ENCODE assay signal across 9 cellular contexts in the genomic region with DNA sequence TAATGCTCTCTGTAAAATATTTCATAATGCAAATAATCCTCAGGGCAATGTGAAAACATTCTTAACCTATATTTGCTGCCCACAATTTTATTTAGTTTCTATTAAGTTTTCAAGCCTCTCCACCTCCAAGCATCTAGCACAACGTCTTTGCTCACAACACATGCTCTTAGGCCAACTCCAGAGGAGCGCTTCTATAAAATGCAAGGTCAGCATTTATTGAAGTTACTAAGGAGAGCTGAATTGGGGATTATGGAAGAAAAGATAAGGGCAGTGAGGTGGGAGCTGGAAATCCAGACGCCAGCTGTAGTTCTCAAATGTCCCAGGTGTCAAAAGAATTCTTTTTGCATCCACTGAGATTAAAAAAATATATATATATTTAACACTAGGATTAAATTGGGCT. TPM values are rescaled to one million over a fixed set of nuclear protein-coding genes. Genes with fewer than 3 reads are reported as not detected.
A peak's percentile ranks its signal among the peaks of the same experiment; 100 is the strongest.
DNase-seq lines count a peak whose midpoint lies in the region; ATAC-seq and TF ChIP-seq lines count a peak whose summit lies in the region.
"Had no signal": no experiment of that assay in that cellular context is flagged by ENCODE, and none has a peak within 500 bp of the region (broad histone marks: within the 10 kb centered on the region; RNA-seq: fewer than 3 reads in every experiment).

No MANE protein-coding gene starts in this region.

- H3K9ac ChIP-seq in MM.1S (ENCODE audit: low read length) (no peak overlapping the region), neural progenitor cell (no peak overlapping the region)

- peak overlapping the region in 7 of 8 donors; percentile 46 to 99 (median 96) for H3K27ac Mint-ChIP-seq in CD8-positive, alpha-beta memory T cell
- H3K27ac Mint-ChIP-seq in neural progenitor cell: no peak overlapping the region

- no peaks in the 10 kb centered on the region for H3K27me3 ChIP-seq in CD8-positive, alpha-beta memory T cell (ENCODE audit: insufficient read depth, low read length, poor library complexity, severe bottlenecking)
- H3K27me3 ChIP-seq in MM.1S (replicated peaks; ENCODE audit: insufficient read depth, low read length) (no peaks in the 10 kb centered on the region), dorsolateral prefrontal cortex (no peaks in the 10 kb centered on the region), neural progenitor cell (no peaks in the 10 kb centered on the region), thyroid gland (no peaks in the 10 kb centered on the region)

- H2AFZ ChIP-seq in MM.1S (ENCODE audit: low read length) (peak overlapping the region; percentile 85; the same call in 1 of the 2 replicates), neural progenitor cell (replicated peaks) (no peak overlapping the region)

- DNase-seq in CD8-positive, alpha-beta memory T cell: no peak
- no peak for DNase-seq in MM.1S
- no peak for DNase-seq in dorsolateral prefrontal cortex
- no peak for DNase-seq in neural progenitor cell (ENCODE audit: low spot score)
- no peak for DNase-seq in thyroid gland

- H3K4me1 Mint-ChIP-seq in CD8-positive, alpha-beta memory T cell: peaks cover 30 to 50% (median 50%) of the 10 kb centered on the region in 3 donors
- H3K4me1 Mint-ChIP-seq in neural progenitor cell: peaks cover 19% of the 10 kb centered on the region

- no peak for TF ChIP-seq POLR2A in thyroid gland (IDR thresholded peaks at IDR 0.05)

- peak overlapping the region; percentile 99 for H3K27ac ChIP-seq in CD8-positive, alpha-beta memory T cell (ENCODE audit: low read depth, low read length)
- H3K27ac ChIP-seq in MM.1S (ENCODE audit: low read length) (no peak overlapping the region), dorsolateral prefrontal cortex (peak overlapping the region in 2 of 59 donors; percentile 95 to 100), neural progenitor cell (no peak overlapping the region), thyroid gland (no peak overlapping the region)

- no peaks in the 10 kb centered on the region for H3F3A ChIP-seq in MM.1S (ENCODE audit: insufficient read depth, low read length)
- no peaks in the 10 kb centered on the region for H3F3A ChIP-seq in neural progenitor cell (ENCODE audit: low read depth)

- WGBS in thyroid gland, 2 donors: 64 to 69% methylated on average over 3 of the region's 3 CpGs

- H3K4me1 ChIP-seq in CD8-positive, alpha-beta memory T cell (ENCODE audit: insufficient read depth, low read length): peaks cover 13% of the 10 kb centered on the region
- H3K4me1 ChIP-seq in MM.1S (ENCODE audit: low read length): peaks cover 4% of the 10 kb centered on the region; the same call in 1 of the 2 replicates
- peaks cover 8% of the 10 kb centered on the region for H3K4me1 ChIP-seq in neural progenitor cell
- H3K4me1 ChIP-seq in thyroid gland: peaks cover 8 to 13% of the 10 kb centered on the region in 2 donors

- H3K4me3 ChIP-seq in CD8-positive, alpha-beta memory T cell (ENCODE audit: low read length): peak overlapping the region; percentile 99
- H3K4me3 ChIP-seq in MM.1S (ENCODE audit: low read length) (peak overlapping the region; percentile 88), dorsolateral prefrontal cortex (peak overlapping the region in 57 of 59 donors; percentile 70 to 99 (median 91)), neural progenitor cell (peak overlapping the region; percentile 93), thyroid gland (replicated peaks in 1 of 3) (peak overlapping the region in 1 of 3 donors; percentile 95)

- H3K9me3 ChIP-seq in CD8-positive, alpha-beta memory T cell (ENCODE audit: low read length): no peaks in the 10 kb centered on the region
- H3K9me3 ChIP-seq in MM.1S (replicated peaks; ENCODE audit: insufficient read depth, low read length): no peaks in the 10 kb centered on the region
- peaks cover 6% of the 10 kb centered on the region for H3K9me3 ChIP-seq in neural progenitor cell (ENCODE audit: low read depth)
- no peaks in the 10 kb centered on the region for H3K9me3 ChIP-seq in thyroid gland

- POLR2A ChIA-PET in CD8-positive, alpha-beta memory T cell (lab: Charles Lee): interaction anchor here (1.9 kb wide), 1 partner anchor 145 kb away, joined by 12 read pairs; a partner anchor contains a TSS

- CTCF ChIA-PET in CD8-positive, alpha-beta memory T cell (lab: Charles Lee): interaction anchor here (1.7 to 3.5 kb wide), 3 partner anchors 145 to 182 kb away, joined by 8 to 11 read pairs (median 11); a partner anchor contains a TSS

- intact Hi-C loops in dorsolateral prefrontal cortex (cut with DNase I) (loop anchor here (5.0 to 10.0 kb wide), 3 partner anchors 147 to 649 kb away; a partner anchor contains a TSS), thyroid gland (cut with DNase I) (no loop called here)

- H3K9me3 Mint-ChIP-seq in CD8-positive, alpha-beta memory T cell: no peaks in the 10 kb centered on the region
- H3K9me3 Mint-ChIP-seq in neural progenitor cell: peaks cover 12% of the 10 kb centered on the region

- peaks cover 37% of the 10 kb centered on the region for H3K79me2 ChIP-seq in MM.1S (ENCODE audit: low read length)
- H3K79me2 ChIP-seq in neural progenitor cell (ENCODE audit: low read depth): peaks cover 43% of the 10 kb centered on the region

- H3K36me3 ChIP-seq in CD8-positive, alpha-beta memory T cell (ENCODE audit: insufficient read depth, low read length): no peaks in the 10 kb centered on the region
- H3K36me3 ChIP-seq in MM.1S (replicated peaks; ENCODE audit: insufficient read depth, low read length): no peaks in the 10 kb centered on the region
- no peaks in the 10 kb centered on the region for H3K36me3 ChIP-seq in neural progenitor cell
- H3K36me3 ChIP-seq in thyroid gland: no peaks in the 10 kb centered on the region

- H3K4me3 Mint-ChIP-seq in CD8-positive, alpha-beta memory T cell: peak overlapping the region; percentile 87 to 96 (median 94)
- H3K4me3 Mint-ChIP-seq in neural progenitor cell: peak overlapping the region; percentile 87

- H3K27me3 Mint-ChIP-seq in CD8-positive, alpha-beta memory T cell: no peaks in the 10 kb centered on the region
- peaks cover 2% of the 10 kb centered on the region for H3K27me3 Mint-ChIP-seq in neural progenitor cell (ENCODE audit: insufficient read depth, low read depth)

- ATAC-seq in esophagus mucosa (no peak), HG03135 (IDR thresholded peaks at IDR 0.05; ENCODE audit: unreplicated experiment) (no peak), HG02623 (IDR thresholded peaks at IDR 0.05; ENCODE audit: unreplicated experiment) (no peak)

- TF ChIP-seq CTCF in MM.1S (IDR thresholded peaks at IDR 0.05; ENCODE audit: low read length): no peak
- no peak for TF ChIP-seq CTCF in dorsolateral prefrontal cortex (IDR thresholded peaks at IDR 0.05 in 54 of 56, conservative IDR thresholded peaks at IDR 0.05 in 2 of 56; ENCODE audit: low read depth in 1 of 56, partially characterized antibody in 56 of 56)
- TF ChIP-seq CTCF in neural progenitor cell (IDR thresholded peaks at IDR 0.05): no peak
- TF ChIP-seq CTCF in thyroid gland (IDR thresholded peaks at IDR 0.05): no peak

- peaks cover 4 to 21% (median 9%) of the 10 kb centered on the region in 3 donors for H3K36me3 Mint-ChIP-seq in CD8-positive, alpha-beta memory T cell
- H3K36me3 Mint-ChIP-seq in neural progenitor cell: peaks cover 14% of the 10 kb centered on the region

- H3K9me2 ChIP-seq in MM.1S (replicated peaks; ENCODE audit: insufficient read depth, low read length): no peaks in the 10 kb centered on the region

- H4K20me1 ChIP-seq in MM.1S (ENCODE audit: insufficient read depth, low read length): no peaks in the 10 kb centered on the region
- no peaks in the 10 kb centered on the region for H4K20me1 ChIP-seq in neural progenitor cell (ENCODE audit: low read depth)

- H3K4me2 ChIP-seq in MM.1S (ENCODE audit: low read depth, low read length) (peak overlapping the region; percentile 50), neural progenitor cell (peak overlapping the region; percentile 69)

RNA-seq across cellular contexts. Expression of a gene that starts 1.0 kb away (rescaled TPM):
- 10 to 100 TPM; 39.0 to 40.4 TPM for total RNA-seq in CD8-positive, alpha-beta memory T cell
- 35.8 TPM for polyA plus RNA-seq in CD8-positive, alpha-beta memory T cell
- 10 to 100 TPM; 14.9 to 33.8 (median 25.1) TPM for total RNA-seq in dorsolateral prefrontal cortex
- total RNA-seq in neural progenitor cell (ENCODE audit: low replicate concordance): 10.3 and 25.0 TPM in 2 replicates
- total RNA-seq in esophagus mucosa: 18.4 TPM
- total RNA-seq in thyroid gland: 10 to 100 TPM; 24.3 to 59.5 (median 32.0) TPM

RNA-seq across cellular contexts. Expression of a gene that starts 1.2 kb away (rescaled TPM):
- total RNA-seq in CD8-positive, alpha-beta memory T cell: 10 to 100 TPM; 25.9 to 27.8 TPM
- 14.3 TPM for polyA plus RNA-seq in CD8-positive, alpha-beta memory T cell
- total RNA-seq in dorsolateral prefrontal cortex: 10 to 100 TPM in 109 of 120 experiments, 1 to 10 TPM in 11; 6.9 to 20.8 (median 13.6) TPM
- total RNA-seq in neural progenitor cell (ENCODE audit: low replicate concordance): 42.2 and 78.2 TPM in 2 replicates
- 8.8 TPM for total RNA-seq in esophagus mucosa
- total RNA-seq in thyroid gland: 10 to 100 TPM; 11.3 to 25.5 (median 17.2) TPM

RNA-seq across cellular contexts. Expression of a gene that starts 59.3 kb away (rescaled TPM):
- total RNA-seq in CD8-positive, alpha-beta memory T cell: 1 to 10 TPM in 1 of 2 experiments, under 1 TPM in 1; 0.98 to 1.1 TPM
- not detected for polyA plus RNA-seq in CD8-positive, alpha-beta memory T cell
- total RNA-seq in dorsolateral prefrontal cortex: 1 to 10 TPM in 64 of 120 experiments, under 1 TPM in 40, not detected in 16; 0.28 to 7.5 (median 1.3) TPM
- total RNA-seq in neural progenitor cell (ENCODE audit: low replicate concordance): 0.28 TPM in 1 of 2 replicates, not detected in the other
- total RNA-seq in esophagus mucosa: not detected
- total RNA-seq in thyroid gland: 100 to 1,000 TPM in 1 of 4 donors, 10 to 100 TPM in 3; 36.8 to 136 (median 74.7) TPM
- total RNA-seq: M059J had no signal

Comparison
In these comparisons a context has a peak if more than half of its experiments do, and no peak if none do; other contexts are left out.
1. RNA of a gene that starts 59.3 kb away (total RNA-seq): 36.8 to 136 TPM in thyroid gland; 0.98 to 1.1 TPM in CD8-positive, alpha-beta memory T cell, 0.28 to 7.5 TPM in dorsolateral prefrontal cortex, not detected in esophagus mucosa (single experiment) and 0.28 TPM in neural progenitor cell; every median in the first group is over 4 times any median in the second.